10 cellular contexts compared by ENCODE assay signal in the genomic region with DNA sequence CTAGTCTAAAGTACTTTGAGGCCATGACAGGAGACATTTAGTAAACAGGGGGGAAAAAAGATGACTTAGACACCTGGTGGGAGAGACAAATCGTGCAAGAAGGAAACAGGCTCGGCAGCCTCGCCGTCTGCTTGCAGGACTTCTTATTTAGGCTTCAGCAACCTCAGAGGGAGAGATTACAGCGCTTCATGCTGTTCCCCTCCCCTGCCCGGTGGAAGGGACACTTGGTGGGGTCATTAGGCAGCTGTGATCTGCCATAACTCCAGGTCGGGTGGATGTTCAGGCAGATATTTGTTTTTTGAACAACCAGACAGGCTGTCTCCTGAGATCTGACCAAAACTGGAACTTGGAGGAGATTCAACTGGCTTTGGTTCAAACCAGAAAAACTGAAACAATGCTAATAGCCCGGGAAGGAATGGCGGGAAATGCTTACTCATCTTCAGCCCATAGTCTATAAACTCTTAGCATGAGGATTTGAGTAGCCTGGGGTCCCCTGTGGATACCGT. TPM values are rescaled to one million over a fixed set of nuclear protein-coding genes. Genes with fewer than 3 reads are reported as not detected.
DNase-seq lines count a peak whose midpoint lies in the region; ATAC-seq, FAIRE-seq and TF ChIP-seq lines count a peak whose summit lies in the region.
"Had no signal": no experiment of that assay in that cellular context is flagged by ENCODE, and none has a peak within 500 bp of the region (broad histone marks: within the 10 kb centered on the region; RNA-seq: fewer than 3 reads in every experiment).

No MANE protein-coding gene starts in this region.

- no peaks in the 10 kb centered on the region for H3K9me3 ChIP-seq in adipocyte (ENCODE audit: control insufficient read depth, low read length)
- no peaks in the 10 kb centered on the region for H3K9me3 ChIP-seq in stomach smooth muscle (ENCODE audit: control insufficient read depth in 2 of 2, low read length in 2 of 2)

- H3K36me3 ChIP-seq in adipocyte (ENCODE audit: control insufficient read depth, insufficient read depth, low read length, severe bottlenecking) (no peaks in the 10 kb centered on the region), stomach smooth muscle (ENCODE audit: control insufficient read depth in 2 of 2, insufficient read depth in 2 of 2, low read length in 2 of 2) (no peaks in the 10 kb centered on the region)
- H3K36me3 ChIP-seq: cardiac muscle cell had no signal

- H3K9me3 Mint-ChIP-seq in stimulated activated effector memory CD8-positive, alpha-beta T cell treated with anti-CD3 and anti-CD28 coated beads, Interleukin-12 subunit alpha, Interleukin-12 subunit beta, amount 100 ng/mL, for 72 hours = no peaks in the 10 kb centered on the region

- no peak for TF ChIP-seq POLR2A in GM12891 (IDR thresholded peaks at IDR 0.05; ENCODE audit: low read depth, low read length)

- peaks cover 6% of the 10 kb centered on the region for H3K4me1 Mint-ChIP-seq in stimulated activated effector memory CD8-positive, alpha-beta T cell treated with anti-CD3 and anti-CD28 coated beads, Interleukin-12 subunit alpha, Interleukin-12 subunit beta, amount 100 ng/mL, for 72 hours

- FAIRE-seq in GM12891 (lab: Jason Lieb, UNC) = no peak

- TF ChIP-seq CTCF in GM13976 (IDR thresholded peaks at IDR 0.05; ENCODE audit: borderline replicate concordance, control extremely low read depth, extremely low read depth, insufficient read depth, missing control alignments) = no peak
- no peak for TF ChIP-seq CTCF in GM10266 (IDR thresholded peaks at IDR 0.05; ENCODE audit: control insufficient read depth, insufficient read depth, low read depth, missing control alignments)

- H3K9ac ChIP-seq in adipocyte (ENCODE audit: low read length) (no peak overlapping the region), stomach smooth muscle (ENCODE audit: low read length in 2 of 2) (peak overlapping the region; percentile 5 to 50)

- H3K36me3 Mint-ChIP-seq in stimulated activated effector memory CD8-positive, alpha-beta T cell treated with anti-CD3 and anti-CD28 coated beads, Interleukin-12 subunit alpha, Interleukin-12 subunit beta, amount 100 ng/mL, for 72 hours = no peaks in the 10 kb centered on the region

- H3K4me3 Mint-ChIP-seq in stimulated activated effector memory CD8-positive, alpha-beta T cell treated with anti-CD3 and anti-CD28 coated beads, Interleukin-12 subunit alpha, Interleukin-12 subunit beta, amount 100 ng/mL, for 72 hours = no peak overlapping the region

- peak overlapping the region; percentile 24 for H3K27ac ChIP-seq in stomach smooth muscle (ENCODE audit: low read length)
- H3K27ac ChIP-seq: cardiac muscle cell had no signal

- H3K4me1 ChIP-seq in adipocyte (ENCODE audit: control insufficient read depth, insufficient read depth, low read length) (peaks cover 13% of the 10 kb centered on the region), stomach smooth muscle (ENCODE audit: control insufficient read depth, insufficient read depth, low read length) (peaks cover 17% of the 10 kb centered on the region)

- H3K27me3 ChIP-seq in adipocyte (replicated peaks; ENCODE audit: control insufficient read depth, insufficient read depth, low read length) (no peaks in the 10 kb centered on the region), stomach smooth muscle (ENCODE audit: control insufficient read depth in 1 of 2, insufficient read depth in 2 of 2, low read length in 2 of 2) (no peaks in the 10 kb centered on the region)
- H3K27me3 ChIP-seq: cardiac muscle cell had no signal

- no peak overlapping the region for H3K27ac Mint-ChIP-seq in stimulated activated effector memory CD8-positive, alpha-beta T cell treated with anti-CD3 and anti-CD28 coated beads, Interleukin-12 subunit alpha, Interleukin-12 subunit beta, amount 100 ng/mL, for 72 hours

- in situ Hi-C loops in GM13976 (cut with MboI; ENCODE audit: low sequenced_read_pairs, unreplicated experiment) = loop anchor here (25.0 kb wide), 2 partner anchors 1228 to 1778 kb away; no protein-coding TSS in a partner anchor

- peak; percentile 50 for DNase-seq in HCEC 1CT
- peak; percentile 64 for DNase-seq in adipocyte (ENCODE audit: low read depth)
- DNase-seq in iris pigment epithelial cell (ENCODE audit: low read depth) = peak; percentile 88
- DNase-seq in GM13976 (ENCODE audit: low spot score) = no peak
- DNase-seq in GM10266 (ENCODE audit: extremely low spot score) = no peak
- DNase-seq in GM12891 (ENCODE audit: insufficient read length, low spot score) = no peak
- DNase-seq in stimulated activated effector memory CD8-positive, alpha-beta T cell treated with anti-CD3 and anti-CD28 coated beads, Interleukin-12 subunit alpha, Interleukin-12 subunit beta, amount 100 ng/mL, for 72 hours (ENCODE audit: low spot score in 2 of 2) = no peak
- DNase-seq: NCI-H774 had no signal

- peak overlapping the region; percentile 53 for H3K4me3 ChIP-seq in adipocyte (ENCODE audit: low read length)
- H3K4me3 ChIP-seq in stomach smooth muscle (ENCODE audit: low read length in 2 of 2) = peak overlapping the region; percentile 56 to 63
- H3K4me3 ChIP-seq: cardiac muscle cell had no signal

- ATAC-seq in stimulated activated effector memory CD8-positive, alpha-beta T cell treated with anti-CD3 and anti-CD28 coated beads, Interleukin-12 subunit alpha, Interleukin-12 subunit beta, amount 100 ng/mL, for 72 hours = no peak

TF ChIP-seq in GM12891, 5 proteins besides CTCF, POLR2A, EP300 and RAD21:
- TF ChIP-seq POU2F2 (IDR thresholded peaks at IDR 0.05; ENCODE audit: low read depth, low read length) = no peak
- TF ChIP-seq POLR2AphosphoS5 (IDR thresholded peaks at IDR 0.05; ENCODE audit: low read depth, low read length) = no peak
- no peak for TF ChIP-seq TAF1 (IDR thresholded peaks at IDR 0.05; ENCODE audit: low read depth, low read length)
- TF ChIP-seq PAX5 (IDR thresholded peaks at IDR 0.05; ENCODE audit: insufficient read depth, low read length, severe bottlenecking) = no peak
- TF ChIP-seq SPI1 (IDR thresholded peaks at IDR 0.05; ENCODE audit: low read depth, low read length) = no peak

RNA-seq across cellular contexts. Expression of gene CD180, which starts 38.1 kb away (rescaled TPM):
- polyA plus RNA-seq in GM12891 (2012; ENCODE audit: low read depth, missing spikeins) = 1.1 TPM
- polyA plus RNA-seq: cardiac muscle cell had no signal

Comparison
In these comparisons a context has a peak if more than half of its experiments do, and no peak if none do; other contexts are left out.
1. DNase-seq: peak in HCEC 1CT (single experiment), adipocyte (single experiment) and iris pigment epithelial cell (single experiment); none in GM13976 (single experiment), GM10266 (single experiment), GM12891 (single experiment) and stimulated activated effector memory CD8-positive, alpha-beta T cell treated with anti-CD3 and anti-CD28 coated beads, Interleukin-12 subunit alpha, Interleukin-12 subunit beta, amount 100 ng/mL, for 72 hours (0 of 2).